2 cellular contexts compared by ENCODE assay signal in genomic region chr11:67468056-67468455, GRCh38.
TF ChIP-seq lines count a peak whose summit lies in the region.

No MANE protein-coding gene starts in this region.

TF ChIP-seq in GM12878, 131 proteins besides CTCF, POLR2A, EP300 and RAD21:
- no peak for TF ChIP-seq EZH2 (IDR thresholded peaks at IDR 0.05; ENCODE audit: borderline replicate concordance, control insufficient read depth, low read depth, low read length)

TF ChIP-seq in liver, 16 proteins besides CTCF, POLR2A, EP300 and RAD21:
- TF ChIP-seq SP1 (IDR thresholded peaks at IDR 0.05) (no peak), HNF4G (IDR thresholded peaks at IDR 0.05) (no peak), FOXA1 (IDR thresholded peaks at IDR 0.05) (no peak), ZBTB33 (IDR thresholded peaks at IDR 0.05) (no peak), MAX (IDR thresholded peaks at IDR 0.05) (no peak), YY1 (IDR thresholded peaks at IDR 0.05) (no peak), GABPA (IDR thresholded peaks at IDR 0.05 in 1 of 2, conservative IDR thresholded peaks at IDR 0.05 in 1 of 2) (no peak), ATF3 (IDR thresholded peaks at IDR 0.05) (no peak), HNF4A (conservative IDR thresholded peaks at IDR 0.05) (no peak), RXRA (IDR thresholded peaks at IDR 0.05) (no peak), EGR1 (IDR thresholded peaks at IDR 0.05; ENCODE audit: low read depth in 2 of 2) (no peak), TAF1 (conservative IDR thresholded peaks at IDR 0.05) (no peak), REST (IDR thresholded peaks at IDR 0.05) (no peak), NR2F2 (IDR thresholded peaks at IDR 0.05) (no peak), FOXA2 (IDR thresholded peaks at IDR 0.05) (no peak), JUND (IDR thresholded peaks at IDR 0.05) (no peak)
